In the genomic region with DNA sequence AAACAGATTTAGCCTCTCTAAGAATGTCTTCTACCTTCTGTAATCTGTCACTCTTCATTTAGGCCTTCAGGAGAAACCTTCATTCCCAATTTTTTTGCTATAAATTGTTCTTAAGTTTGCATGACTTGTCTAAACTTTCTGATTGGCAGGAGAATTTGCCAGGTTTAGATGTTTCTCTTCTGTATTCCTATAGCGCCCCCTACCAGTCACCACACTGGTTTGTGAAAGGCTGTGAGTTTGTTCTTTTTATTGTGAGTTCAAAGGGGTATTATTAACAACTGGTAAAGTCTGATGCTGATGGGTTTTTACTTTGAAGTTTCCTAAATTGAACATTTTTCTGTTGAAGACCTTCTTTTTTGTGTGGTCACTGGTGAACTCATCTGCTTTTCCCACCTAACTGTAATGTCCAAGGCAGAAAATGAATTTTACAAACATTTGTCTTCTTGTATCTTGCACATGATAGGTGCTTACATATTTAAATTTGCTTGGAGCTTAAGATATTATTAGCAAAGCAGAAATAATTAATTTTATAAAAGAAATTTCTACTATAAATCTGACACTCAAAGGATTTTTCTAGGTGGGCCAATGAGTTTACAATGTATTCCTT, we compare ENCODE assay signal across 9 cellular contexts. TPM values are rescaled to one million over a fixed set of nuclear protein-coding genes. Genes with fewer than 3 reads are reported as not detected.
DNase-seq lines count a peak whose midpoint lies in the region; ATAC-seq and FAIRE-seq lines count a peak whose summit lies in the region.
"Had no signal": no experiment of that assay in that cellular context is flagged by ENCODE, and none has a peak within 500 bp of the region (broad histone marks: within the 10 kb centered on the region; RNA-seq: fewer than 3 reads in every experiment).

No MANE protein-coding gene starts in this region.

- 7% methylated on average over 1 of the region's 1 CpG for WGBS in right cardiac atrium

- no peaks in the 10 kb centered on the region for H3K27me3 ChIP-seq in right cardiac atrium (ENCODE audit: control insufficient read depth, insufficient read depth)

- peak; percentile 61 for ATAC-seq in activated naive CD8-positive, alpha-beta T cell treated with anti-CD3 and anti-CD28 coated beads, Interleukin-2, amount 50 U/mL, for 24 hours
- peak in 1 of 2 donors; percentile 51 for ATAC-seq in right cardiac atrium
- no peak for ATAC-seq in GM19455 (IDR thresholded peaks at IDR 0.05; ENCODE audit: unreplicated experiment)
- ATAC-seq in GM18517 (IDR thresholded peaks at IDR 0.05; ENCODE audit: unreplicated experiment) = no peak

- DNase-seq in D341Med (ENCODE audit: low spot score) (peak; percentile 45), HTR-8/SVneo (ENCODE audit: insufficient read length, low spot score) (peak; percentile 36), T follicular helper cell (ENCODE audit: low read depth) (peak; percentile 27), right cardiac atrium (peak; percentile 35 to 73 (median 46))
- peak; percentile 68 for DNase-seq in activated naive CD8-positive, alpha-beta T cell treated with anti-CD3 and anti-CD28 coated beads, Interleukin-2, amount 50 U/mL, for 24 hours
- DNase-seq in stimulated activated CD4-positive, alpha-beta T cell treated with anti-CD3 and anti-CD28 coated beads, Interleukin-12 subunit alpha, Interleukin-12 subunit beta, amount 100 ng/mL, for 48 hours (ENCODE audit: low read depth in 2 of 3, low spot score in 1 of 3) = peak; percentile 33 to 75 (median 51)

- no peaks in the 10 kb centered on the region for H3K27me3 Mint-ChIP-seq in activated naive CD8-positive, alpha-beta T cell treated with anti-CD3 and anti-CD28 coated beads, Interleukin-2, amount 50 U/mL, for 24 hours

- peaks cover 3% of the 10 kb centered on the region for H3K4me1 Mint-ChIP-seq in activated naive CD8-positive, alpha-beta T cell treated with anti-CD3 and anti-CD28 coated beads, Interleukin-2, amount 50 U/mL, for 24 hours

- no peak overlapping the region for H3K4me3 Mint-ChIP-seq in activated naive CD8-positive, alpha-beta T cell treated with anti-CD3 and anti-CD28 coated beads, Interleukin-2, amount 50 U/mL, for 24 hours

- no peak overlapping the region for H3K27ac ChIP-seq in right cardiac atrium (ENCODE audit: low read length)

- H3K4me1 ChIP-seq in right cardiac atrium (ENCODE audit: control insufficient read depth, insufficient read depth, low read length) = peaks cover 2% of the 10 kb centered on the region

- H3K9me3 ChIP-seq in right cardiac atrium (ENCODE audit: control insufficient read depth, low read length) = no peaks in the 10 kb centered on the region

- no peak overlapping the region for H3K27ac Mint-ChIP-seq in activated naive CD8-positive, alpha-beta T cell treated with anti-CD3 and anti-CD28 coated beads, Interleukin-2, amount 50 U/mL, for 24 hours

- intact Hi-C loops in right cardiac atrium (cut with DNase I) = loop anchor here in 1 of 4 donors (2.0 kb wide), 1 partner anchor 41 kb away; no protein-coding TSS in a partner anchor

- no peaks in the 10 kb centered on the region for H3K9me3 Mint-ChIP-seq in activated naive CD8-positive, alpha-beta T cell treated with anti-CD3 and anti-CD28 coated beads, Interleukin-2, amount 50 U/mL, for 24 hours

- FAIRE-seq in HTR-8/SVneo (lab: Jason Lieb, UNC) = no peak

- peaks cover 32% of the 10 kb centered on the region for H3K36me3 Mint-ChIP-seq in activated naive CD8-positive, alpha-beta T cell treated with anti-CD3 and anti-CD28 coated beads, Interleukin-2, amount 50 U/mL, for 24 hours (ENCODE audit: low read depth)

- H3K4me3 ChIP-seq in right cardiac atrium (ENCODE audit: low read length) = no peak overlapping the region

RNA-seq across cellular contexts. Expression of gene F2RL2, which starts 18.4 kb away (rescaled TPM):
- total RNA-seq in right cardiac atrium = 1 to 10 TPM in 1 of 4 donors, under 1 TPM in 3; 0.11 to 1.4 (median 0.32) TPM
- 0.11 TPM for polyA plus RNA-seq in right cardiac atrium
- total RNA-seq: T-helper 2 cell treated with Interferon-gamma antibody and Interleukin-4, amounts not matched to agents 100 ng/mL and 5 ng/mL, for 36 hours had no signal
